1 cellular context compared by ENCODE assay signal in the genomic region with DNA sequence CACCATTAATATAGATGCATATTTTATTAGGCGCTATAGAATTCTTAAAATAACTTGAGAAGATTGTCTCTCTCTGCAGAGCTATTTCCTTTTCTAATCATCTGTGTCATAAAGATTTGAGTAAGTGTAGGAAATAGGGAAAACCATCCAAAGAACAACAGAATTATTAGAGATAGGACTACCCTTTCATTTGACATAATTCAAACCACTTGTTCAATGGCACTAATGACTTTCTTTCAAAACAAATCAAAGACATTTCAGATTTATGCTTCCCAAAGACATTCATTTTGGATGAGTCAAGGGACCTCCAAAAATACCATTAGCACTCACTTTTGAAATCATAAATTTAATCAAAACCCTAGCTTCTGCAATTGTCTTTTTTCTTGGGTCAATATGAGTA.
TF ChIP-seq lines count a peak whose summit lies in the region.

No MANE protein-coding gene starts in this region.

TF ChIP-seq in GM23338, 12 proteins besides CTCF, POLR2A, EP300 and RAD21 (continued from another document):
- TF ChIP-seq, protein P1, sequence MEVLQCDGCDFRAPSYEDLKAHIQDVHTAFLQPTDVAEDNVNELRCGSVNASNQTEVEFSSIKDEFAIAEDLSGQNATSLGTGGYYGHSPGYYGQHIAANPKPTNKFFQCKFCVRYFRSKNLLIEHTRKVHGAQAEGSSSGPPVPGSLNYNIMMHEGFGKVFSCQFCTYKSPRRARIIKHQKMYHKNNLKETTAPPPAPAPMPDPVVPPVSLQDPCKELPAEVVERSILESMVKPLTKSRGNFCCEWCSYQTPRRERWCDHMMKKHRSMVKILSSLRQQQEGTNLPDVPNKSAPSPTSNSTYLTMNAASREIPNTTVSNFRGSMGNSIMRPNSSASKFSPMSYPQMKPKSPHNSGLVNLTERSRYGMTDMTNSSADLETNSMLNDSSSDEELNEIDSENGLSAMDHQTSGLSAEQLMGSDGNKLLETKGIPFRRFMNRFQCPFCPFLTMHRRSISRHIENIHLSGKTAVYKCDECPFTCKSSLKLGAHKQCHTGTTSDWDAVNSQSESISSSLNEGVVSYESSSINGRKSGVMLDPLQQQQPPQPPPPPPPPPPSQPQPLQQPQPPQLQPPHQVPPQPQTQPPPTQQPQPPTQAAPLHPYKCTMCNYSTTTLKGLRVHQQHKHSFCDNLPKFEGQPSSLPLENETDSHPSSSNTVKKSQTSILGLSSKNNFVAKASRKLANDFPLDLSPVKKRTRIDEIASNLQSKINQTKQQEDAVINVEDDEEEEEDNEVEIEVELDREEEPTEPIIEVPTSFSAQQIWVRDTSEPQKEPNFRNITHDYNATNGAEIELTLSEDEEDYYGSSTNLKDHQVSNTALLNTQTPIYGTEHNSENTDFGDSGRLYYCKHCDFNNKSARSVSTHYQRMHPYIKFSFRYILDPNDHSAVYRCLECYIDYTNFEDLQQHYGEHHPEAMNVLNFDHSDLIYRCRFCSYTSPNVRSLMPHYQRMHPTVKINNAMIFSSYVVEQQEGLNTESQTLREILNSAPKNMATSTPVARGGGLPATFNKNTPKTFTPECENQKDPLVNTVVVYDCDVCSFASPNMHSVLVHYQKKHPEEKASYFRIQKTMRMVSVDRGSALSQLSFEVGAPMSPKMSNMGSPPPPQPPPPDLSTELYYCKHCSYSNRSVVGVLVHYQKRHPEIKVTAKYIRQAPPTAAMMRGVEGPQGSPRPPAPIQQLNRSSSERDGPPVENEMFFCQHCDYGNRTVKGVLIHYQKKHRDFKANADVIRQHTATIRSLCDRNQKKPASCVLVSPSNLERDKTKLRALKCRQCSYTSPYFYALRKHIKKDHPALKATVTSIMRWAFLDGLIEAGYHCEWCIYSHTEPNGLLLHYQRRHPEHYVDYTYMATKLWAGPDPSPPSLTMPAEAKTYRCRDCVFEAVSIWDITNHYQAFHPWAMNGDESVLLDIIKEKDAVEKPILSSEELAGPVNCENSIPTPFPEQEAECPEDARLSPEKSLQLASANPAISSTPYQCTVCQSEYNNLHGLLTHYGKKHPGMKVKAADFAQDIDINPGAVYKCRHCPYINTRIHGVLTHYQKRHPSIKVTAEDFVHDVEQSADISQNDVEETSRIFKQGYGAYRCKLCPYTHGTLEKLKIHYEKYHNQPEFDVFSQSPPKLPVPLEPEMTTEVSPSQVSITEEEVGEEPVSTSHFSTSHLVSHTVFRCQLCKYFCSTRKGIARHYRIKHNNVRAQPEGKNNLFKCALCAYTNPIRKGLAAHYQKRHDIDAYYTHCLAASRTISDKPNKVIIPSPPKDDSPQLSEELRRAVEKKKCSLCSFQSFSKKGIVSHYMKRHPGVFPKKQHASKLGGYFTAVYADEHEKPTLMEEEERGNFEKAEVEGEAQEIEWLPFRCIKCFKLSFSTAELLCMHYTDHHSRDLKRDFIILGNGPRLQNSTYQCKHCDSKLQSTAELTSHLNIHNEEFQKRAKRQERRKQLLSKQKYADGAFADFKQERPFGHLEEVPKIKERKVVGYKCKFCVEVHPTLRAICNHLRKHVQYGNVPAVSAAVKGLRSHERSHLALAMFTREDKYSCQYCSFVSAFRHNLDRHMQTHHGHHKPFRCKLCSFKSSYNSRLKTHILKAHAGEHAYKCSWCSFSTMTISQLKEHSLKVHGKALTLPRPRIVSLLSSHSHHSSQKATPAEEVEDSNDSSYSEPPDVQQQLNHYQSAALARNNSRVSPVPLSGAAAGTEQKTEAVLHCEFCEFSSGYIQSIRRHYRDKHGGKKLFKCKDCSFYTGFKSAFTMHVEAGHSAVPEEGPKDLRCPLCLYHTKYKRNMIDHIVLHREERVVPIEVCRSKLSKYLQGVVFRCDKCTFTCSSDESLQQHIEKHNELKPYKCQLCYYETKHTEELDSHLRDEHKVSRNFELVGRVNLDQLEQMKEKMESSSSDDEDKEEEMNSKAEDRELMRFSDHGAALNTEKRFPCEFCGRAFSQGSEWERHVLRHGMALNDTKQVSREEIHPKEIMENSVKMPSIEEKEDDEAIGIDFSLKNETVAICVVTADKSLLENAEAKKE (CRISPR knock-in tag; IDR thresholded peaks at IDR 0.05): no peak
- no peak for TF ChIP-seq JUNB (IDR thresholded peaks at IDR 0.05; ENCODE audit: unreplicated experiment)
- no peak for TF ChIP-seq ZNF331 (CRISPR knock-in tag; IDR thresholded peaks at IDR 0.05; ENCODE audit: low read depth)
- no peak for TF ChIP-seq EZH2 (IDR thresholded peaks at IDR 0.05; ENCODE audit: low read depth, unreplicated experiment)
- TF ChIP-seq, protein P2, sequence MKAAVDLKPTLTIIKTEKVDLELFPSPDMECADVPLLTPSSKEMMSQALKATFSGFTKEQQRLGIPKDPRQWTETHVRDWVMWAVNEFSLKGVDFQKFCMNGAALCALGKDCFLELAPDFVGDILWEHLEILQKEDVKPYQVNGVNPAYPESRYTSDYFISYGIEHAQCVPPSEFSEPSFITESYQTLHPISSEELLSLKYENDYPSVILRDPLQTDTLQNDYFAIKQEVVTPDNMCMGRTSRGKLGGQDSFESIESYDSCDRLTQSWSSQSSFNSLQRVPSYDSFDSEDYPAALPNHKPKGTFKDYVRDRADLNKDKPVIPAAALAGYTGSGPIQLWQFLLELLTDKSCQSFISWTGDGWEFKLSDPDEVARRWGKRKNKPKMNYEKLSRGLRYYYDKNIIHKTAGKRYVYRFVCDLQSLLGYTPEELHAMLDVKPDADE (IDR thresholded peaks at IDR 0.05): no peak
- no peak for TF ChIP-seq CREB1 (CRISPR knock-in tag; IDR thresholded peaks at IDR 0.05; ENCODE audit: low read depth)
